ENCODE assay signal across 8 cellular contexts in genomic region chr16:10671729-10672128, GRCh38. TPM values are rescaled to one million over a fixed set of nuclear protein-coding genes. Genes with fewer than 3 reads are reported as not detected.
"Had no signal": no experiment of that assay in that cellular context is flagged by ENCODE, and none has a peak within 500 bp of the region (broad histone marks: within the 10 kb centered on the region; RNA-seq: fewer than 3 reads in every experiment).

No MANE protein-coding gene starts in this region.

- ATAC-seq: HepG2, K562 had no signal

- DNase-seq: IMR-90, KBM-7, KG1 had no signal

- H3K27ac ChIP-seq: HL-60 had no signal

- H3K27ac Mint-ChIP-seq: IgD-negative memory B cell had no signal

- H3K27me3 Mint-ChIP-seq: IgD-negative memory B cell had no signal

- H3K4me3 ChIP-seq: K562 had no signal

- H3K4me1 Mint-ChIP-seq: IgD-negative memory B cell had no signal

- H3K4me3 Mint-ChIP-seq: IgD-negative memory B cell had no signal

RNA-seq across cellular contexts. Expression of gene TEKT5, which starts 23.0 kb away (rescaled TPM):
- total RNA-seq: HepG2, HT-29, IMR-90, K562 had no signal
- polyA plus RNA-seq: IgD-negative memory B cell had no signal
